8 cellular contexts compared by ENCODE assay signal in the genomic region with DNA sequence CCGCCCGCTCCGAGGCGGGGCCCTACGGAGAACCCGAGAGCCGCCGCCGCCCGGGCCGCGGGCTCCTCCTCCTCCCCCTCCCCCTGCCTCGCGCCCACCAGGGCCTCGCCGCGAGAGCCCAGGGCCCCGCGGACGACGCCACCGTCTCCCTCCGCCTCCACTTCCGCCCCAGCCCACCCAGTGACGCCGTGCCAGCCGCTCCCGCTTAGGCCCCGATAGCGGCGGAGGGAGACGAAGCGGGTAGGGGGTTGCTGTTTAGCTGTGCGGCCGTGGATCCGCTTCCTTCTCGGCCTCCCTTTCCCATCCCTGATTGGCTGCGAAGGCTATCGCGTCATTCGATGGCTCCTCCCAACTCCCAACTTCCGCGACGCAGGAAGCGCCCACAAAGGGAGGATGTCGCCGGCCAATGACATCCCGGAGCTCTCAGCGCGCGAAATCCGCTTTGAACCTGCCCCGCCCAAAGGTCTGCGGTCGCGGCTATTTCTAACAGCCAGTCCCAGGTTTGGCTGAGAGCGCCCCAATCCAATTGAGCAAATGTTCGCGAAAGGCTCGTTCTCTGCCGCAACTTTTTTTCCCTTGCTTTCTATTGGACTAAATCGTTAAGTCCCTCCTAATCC. TPM values are rescaled to one million over a fixed set of nuclear protein-coding genes. Genes with fewer than 3 reads are reported as not detected.
DNase-seq lines count a peak whose midpoint lies in the region; ATAC-seq and TF ChIP-seq lines count a peak whose summit lies in the region.

A gene (minus strand): TSS at position 277 of the 617 bp plus-strand sequence. CDS start 304 bp downstream, outside the sequence.

- H3K4me1 ChIP-seq in left ventricle myocardium inferior = peaks cover 50% of the 10 kb centered on the region

- H3K4me3 ChIP-seq in left ventricle myocardium inferior = peak within 1 kb of the TSS; percentile 87

- H3K4me1 Mint-ChIP-seq in T-helper 17 cell (peaks cover 45% of the 10 kb centered on the region), progenitor cell of endocrine pancreas (ENCODE audit: low read depth) (peaks cover 29% of the 10 kb centered on the region)

- intact Hi-C loops in left ventricle myocardium inferior (cut with micrococcal nuclease) = no loop called here

- H3K27ac Mint-ChIP-seq in T-helper 17 cell (peak within 1 kb of the TSS; percentile 99), progenitor cell of endocrine pancreas (peak within 1 kb of the TSS; percentile 100)

- TF ChIP-seq CTCF in left ventricle myocardium inferior (IDR thresholded peaks at IDR 0.05; ENCODE audit: borderline replicate concordance) (no peak), progenitor cell of endocrine pancreas (IDR thresholded peaks at IDR 0.05; ENCODE audit: unreplicated experiment) (no peak)

- peak within 1 kb of the TSS; percentile 98 for H3K27ac ChIP-seq in left ventricle myocardium inferior (replicated peaks)

- ATAC-seq in HG02885 (IDR thresholded peaks at IDR 0.05; ENCODE audit: poor library complexity, unreplicated experiment) (peak; percentile 70), T-helper 17 cell (peak; percentile 77)

- peak; percentile 90 for DNase-seq in NCI-H1694 treated with DMSO at 0.1 percent for 48 hours (lab: John Stamatoyannopoulos, UW)
- peak; percentile 93 to 97 (median 95) for DNase-seq in T-helper 17 cell
- peak; percentile 60 to 99 (median 96) for DNase-seq in amygdala (lab: John Stamatoyannopoulos, UW)
- peak; percentile 96 for DNase-seq in left ventricle myocardium inferior
- DNase-seq in progenitor cell of endocrine pancreas (ENCODE audit: low spot score, unreplicated experiment) = peak; percentile 93
- peak; percentile 98 for DNase-seq in ureter (ENCODE audit: low spot score)

- no peaks in the 10 kb centered on the region for H3K9me3 ChIP-seq in T-helper 17 cell (ENCODE audit: control insufficient read depth, low read length, poor library complexity, severe bottlenecking)
- no peaks in the 10 kb centered on the region for H3K9me3 ChIP-seq in left ventricle myocardium inferior (replicated peaks)

- H3K27me3 ChIP-seq in left ventricle myocardium inferior (ENCODE audit: low read depth) = no peaks in the 10 kb centered on the region

- peaks cover 31% of the 10 kb centered on the region for H3K36me3 ChIP-seq in left ventricle myocardium inferior

- no peaks in the 10 kb centered on the region for H3K9me3 Mint-ChIP-seq in progenitor cell of endocrine pancreas (ENCODE audit: low read depth)

- no peaks in the 10 kb centered on the region for H3K36me3 Mint-ChIP-seq in T-helper 17 cell (ENCODE audit: low read depth)
- H3K36me3 Mint-ChIP-seq in progenitor cell of endocrine pancreas (ENCODE audit: insufficient read depth) = peaks cover 17% of the 10 kb centered on the region

- peak; percentile 80 for TF ChIP-seq POLR2A in GM15510 (IDR thresholded peaks at IDR 0.05; ENCODE audit: borderline replicate concordance, extremely low read depth, insufficient read length)

- H3K27me3 Mint-ChIP-seq in T-helper 17 cell (no peaks in the 10 kb centered on the region), progenitor cell of endocrine pancreas (no peaks in the 10 kb centered on the region)

- H3K4me3 Mint-ChIP-seq in T-helper 17 cell (peak within 1 kb of the TSS; percentile 97), progenitor cell of endocrine pancreas (ENCODE audit: low read depth) (peak within 1 kb of the TSS; percentile 100)

RNA-seq across cellular contexts. Expression of the gene that starts here (rescaled TPM):
- total RNA-seq in T-helper 17 cell (10 to 100 TPM; 55.5 to 79.1 TPM), left ventricle myocardium inferior (6.5 TPM), progenitor cell of endocrine pancreas (41.0 and 49.8 TPM in 2 replicates), ureter (25.3 TPM)

Comparison
In these comparisons a context has a peak if more than half of its experiments do, and no peak if none do; other contexts are left out.
1. Peak in every context shown above with its lines: DNase-seq, ATAC-seq, H3K4me3 ChIP-seq and H3K27ac ChIP-seq.